Comparison of ENCODE assay signal across 26 cellular contexts in the genomic region with DNA sequence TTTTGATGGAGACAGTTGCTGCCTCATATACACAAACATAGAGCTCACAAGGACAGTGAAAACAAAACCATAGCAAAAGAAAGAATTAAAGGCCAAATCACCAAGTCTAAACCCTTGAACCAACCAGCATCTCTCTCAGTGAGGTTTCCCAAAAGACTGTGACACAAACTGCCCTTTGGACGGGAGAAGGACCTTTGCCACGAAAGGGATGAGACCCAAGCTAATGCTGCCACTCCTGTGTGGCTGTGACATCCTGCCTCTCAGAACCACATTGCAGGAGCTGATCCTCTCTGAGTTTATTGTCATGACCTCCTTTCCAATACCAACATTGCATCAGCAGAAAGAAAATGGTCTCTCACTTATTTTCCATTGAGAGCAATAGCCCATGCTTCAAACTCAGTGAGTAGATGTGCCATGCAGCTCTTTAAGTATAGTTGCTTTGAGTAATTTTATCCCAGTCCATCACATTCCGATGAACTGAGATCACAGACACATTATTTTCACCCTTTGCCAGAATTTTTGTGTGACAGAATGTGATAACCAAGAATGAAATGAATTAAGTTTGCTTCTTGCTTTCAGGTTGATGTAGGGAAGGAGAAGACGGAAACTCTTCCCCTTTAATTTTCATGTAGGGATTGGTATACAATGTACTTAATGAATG.
DNase-seq lines count a peak whose midpoint lies in the region; ATAC-seq and TF ChIP-seq lines count a peak whose summit lies in the region.
"Had no signal": no experiment of that assay in that cellular context is flagged by ENCODE, and none has a peak within 500 bp of the region (broad histone marks: within the 10 kb centered on the region; RNA-seq: fewer than 3 reads in every experiment).

No MANE protein-coding gene starts in this region.

- H3K27ac Mint-ChIP-seq in endodermal cell, result no peak overlapping the region
- H3K27ac Mint-ChIP-seq: activated CD8-positive, alpha-beta T cell treated with anti-CD3 and anti-CD28 coated beads, Interleukin-2, amount 10 ng/mL, durations not matched to agents 7 days and 5 days; activated naive CD8-positive, alpha-beta T cell treated with anti-CD3 and anti-CD28 coated beads, Interleukin-2, amount 10 ng/mL, durations not matched to agents 7 days and 5 days had no signal

- H3K36me3 ChIP-seq in endodermal cell (ENCODE audit: control insufficient read depth, insufficient read depth, low read length), result no peaks in the 10 kb centered on the region
- H3K36me3 ChIP-seq: BLaER1 treated with 17β-estradiol and CSF1 and Interleukin-3, amounts not matched to agents 10 nM and 100 nM; gastroesophageal sphincter; lower lobe of right lung; Peyer's patch; SJSA1; upper lobe of right lung had no signal

- H3K4me1 Mint-ChIP-seq in endodermal cell, result peaks cover 5% of the 10 kb centered on the region
- H3K4me1 Mint-ChIP-seq: activated naive CD8-positive, alpha-beta T cell treated with anti-CD3 and anti-CD28 coated beads, Interleukin-2, amount 10 ng/mL, durations not matched to agents 7 days and 5 days had no signal

- H3K9me3 Mint-ChIP-seq in endodermal cell, result no peaks in the 10 kb centered on the region
- H3K9me3 Mint-ChIP-seq: activated naive CD8-positive, alpha-beta T cell treated with anti-CD3 and anti-CD28 coated beads, Interleukin-2, amount 10 ng/mL, durations not matched to agents 7 days and 5 days had no signal

- H3K9ac ChIP-seq in endodermal cell (ENCODE audit: extremely low read depth, low read length, poor library complexity, severe bottlenecking), result no peak overlapping the region
- H3K9ac ChIP-seq: BLaER1 treated with 17β-estradiol and CSF1 and Interleukin-3, amounts not matched to agents 10 nM and 100 nM; KMS-11 had no signal

- no peaks in the 10 kb centered on the region for H3K27me3 Mint-ChIP-seq in endodermal cell (ENCODE audit: insufficient read depth)
- H3K27me3 Mint-ChIP-seq: activated naive CD8-positive, alpha-beta T cell treated with anti-CD3 and anti-CD28 coated beads, Interleukin-2, amount 10 ng/mL, durations not matched to agents 7 days and 5 days had no signal

- H3K27ac ChIP-seq in endodermal cell (ENCODE audit: low read depth, low read length), result no peak overlapping the region
- H3K27ac ChIP-seq: BLaER1 treated with 17β-estradiol and CSF1 and Interleukin-3, amounts not matched to agents 10 nM and 100 nM; gastroesophageal sphincter; KMS-11; lower lobe of right lung; Peyer's patch; psoas muscle; SJSA1; upper lobe of right lung had no signal

- H3K27me3 ChIP-seq in endodermal cell (ENCODE audit: control insufficient read depth, insufficient read depth, low read length, poor library complexity, severe bottlenecking), result no peaks in the 10 kb centered on the region
- H3K27me3 ChIP-seq: BLaER1 treated with 17β-estradiol and CSF1 and Interleukin-3, amounts not matched to agents 10 nM and 100 nM; gastroesophageal sphincter; Peyer's patch; upper lobe of right lung had no signal

- no peak overlapping the region for H3K4me3 ChIP-seq in endodermal cell (ENCODE audit: low read length)
- H3K4me3 ChIP-seq: BLaER1 treated with 17β-estradiol and CSF1 and Interleukin-3, amounts not matched to agents 10 nM and 100 nM; gastroesophageal sphincter; lower lobe of right lung; Peyer's patch; psoas muscle; SJSA1; upper lobe of right lung had no signal

- DNase-seq in AG08395 (ENCODE audit: low spot score) (peak; percentile 4), HT1080 (ENCODE audit: low read depth) (peak; percentile 59), astrocyte of the hippocampus (ENCODE audit: low read depth, low spot score) (peak; percentile 56), kidney glomerular epithelial cell (lab: John Stamatoyannopoulos, UW) (peak; percentile 14), middle frontal gyrus (ENCODE audit: extremely low spot score, low spot score) (no peak), endodermal cell (no peak), GF-D8 (lab: John Stamatoyannopoulos, UW) (no peak)
- DNase-seq: activated CD4-positive, CD25-positive, alpha-beta regulatory T cell treated with anti-CD3 and anti-CD28 coated beads, Interleukin-2, amount 50 U/mL, for 72 hours; activated CD8-positive, alpha-beta T cell treated with anti-CD3 and anti-CD28 coated beads, Interleukin-2, amount 10 ng/mL, durations not matched to agents 7 days and 5 days; activated effector memory CD4-positive, alpha-beta T cell treated with anti-CD3 and anti-CD28 coated beads, Interleukin-2, amount 50 U/mL, for 16 hours; activated naive CD8-positive, alpha-beta T cell treated with anti-CD3 and anti-CD28 coated beads, Interleukin-2, amount 10 ng/mL, durations not matched to agents 7 days and 5 days; activated T-cell treated with anti-CD3 and anti-CD28 coated beads for 4 hours; DND-41; effector memory CD4-positive, alpha-beta T cell; hypothalamus; lower lobe of right lung; NCI-H1694; NCI-H524; Peyer's patch; psoas muscle; upper lobe of right lung had no signal

- no peaks in the 10 kb centered on the region for H3K9me3 ChIP-seq in endodermal cell (ENCODE audit: control insufficient read depth, low read length)
- H3K9me3 ChIP-seq: gastroesophageal sphincter, lower lobe of right lung, Peyer's patch, psoas muscle, SJSA1, upper lobe of right lung had no signal

- no peak for ATAC-seq in HG02884 (IDR thresholded peaks at IDR 0.05; ENCODE audit: unreplicated experiment)
- ATAC-seq: activated CD8-positive, alpha-beta T cell treated with anti-CD3 and anti-CD28 coated beads, Interleukin-2, amount 10 ng/mL, durations not matched to agents 7 days and 5 days; gastroesophageal sphincter; lower lobe of right lung; psoas muscle; upper lobe of right lung had no signal

- no peaks in the 10 kb centered on the region for H3K36me3 Mint-ChIP-seq in endodermal cell (ENCODE audit: low read depth)
- H3K36me3 Mint-ChIP-seq: activated naive CD8-positive, alpha-beta T cell treated with anti-CD3 and anti-CD28 coated beads, Interleukin-2, amount 10 ng/mL, durations not matched to agents 7 days and 5 days had no signal

- TF ChIP-seq CTCF in endodermal cell (conservative IDR thresholded peaks at IDR 0.05), result no peak

- H3K4me1 ChIP-seq in endodermal cell (ENCODE audit: control insufficient read depth, insufficient read depth, low read length), result peaks cover 4% of the 10 kb centered on the region
- H3K4me1 ChIP-seq: BLaER1 treated with 17β-estradiol and CSF1 and Interleukin-3, amounts not matched to agents 10 nM and 100 nM; lower lobe of right lung; Peyer's patch; psoas muscle; upper lobe of right lung had no signal

- WGBS in endodermal cell (ENCODE audit: insufficient coverage in 1 of 2, insufficient read length in 1 of 2), 2 experiments, result 87 to 100% methylated on average over 3 to 4 of the region's 4 CpGs

- H3K4me3 Mint-ChIP-seq in endodermal cell, result no peak overlapping the region
- H3K4me3 Mint-ChIP-seq: activated CD8-positive, alpha-beta T cell treated with anti-CD3 and anti-CD28 coated beads, Interleukin-2, amount 10 ng/mL, durations not matched to agents 7 days and 5 days; activated naive CD8-positive, alpha-beta T cell treated with anti-CD3 and anti-CD28 coated beads, Interleukin-2, amount 10 ng/mL, durations not matched to agents 7 days and 5 days had no signal

Comparison
In these comparisons a context has a peak if more than half of its experiments do, and no peak if none do; other contexts are left out.
1. DNase-seq: peak in AG08395 (single experiment), HT1080 (single experiment), astrocyte of the hippocampus (single experiment) and kidney glomerular epithelial cell (single experiment); none in middle frontal gyrus (single experiment), endodermal cell (single experiment) and GF-D8 (single experiment).